Comparison of ENCODE assay signal across 9 cellular contexts in genomic region chr19:17766543-17767131, GRCh38. TPM values are rescaled to one million over a fixed set of nuclear protein-coding genes. Genes with fewer than 3 reads are reported as not detected.
DNase-seq lines count a peak whose midpoint lies in the region; ATAC-seq and TF ChIP-seq lines count a peak whose summit lies in the region.
"Had no signal": no experiment of that assay in that cellular context is flagged by ENCODE, and none has a peak within 500 bp of the region (broad histone marks: within the 10 kb centered on the region; RNA-seq: fewer than 3 reads in every experiment).

No MANE protein-coding gene starts in this region.

- TF ChIP-seq CTCF in mucosa of descending colon (IDR thresholded peaks at IDR 0.05) (peak; percentile 74), vagina (IDR thresholded peaks at IDR 0.05) (peak; percentile 7 to 42 (median 39))

- DNase-seq in GDM1 (lab: John Stamatoyannopoulos, UW) (peak; percentile 64), MV-4-11 (lab: John Stamatoyannopoulos, UW) (peak; percentile 33), T1000 (lab: John Stamatoyannopoulos, UW) (peak; percentile 17), erythroblast (lab: John Stamatoyannopoulos, UW) (peak; percentile 76 to 80), mucosa of descending colon (peak; percentile 95 to 96 (median 96)), vagina (ENCODE audit: extremely low spot score in 2 of 2) (no peak)

- peak; percentile 90 for ATAC-seq in mucosa of descending colon
- no peak for ATAC-seq in GM18502 (IDR thresholded peaks at IDR 0.05; ENCODE audit: poor library complexity, unreplicated experiment)
- no peak for ATAC-seq in HG03520 (IDR thresholded peaks at IDR 0.05; ENCODE audit: unreplicated experiment)
- ATAC-seq: stimulated activated naive CD8-positive, alpha-beta T cell treated with anti-CD3 and anti-CD28 coated beads, Interleukin-15, amount 100 ng/mL, for 72 hours had no signal

- H3K9me3 ChIP-seq in mucosa of descending colon (no peaks in the 10 kb centered on the region), vagina (no peaks in the 10 kb centered on the region)

- TF ChIP-seq POLR2A in erythroblast (IDR thresholded peaks at IDR 0.05; ENCODE audit: low read length) (no peak), vagina (IDR thresholded peaks at IDR 0.05) (no peak)

- no peak overlapping the region for H3K27ac ChIP-seq in vagina

- peaks cover 8% of the 10 kb centered on the region for H3K4me1 ChIP-seq in mucosa of descending colon (ENCODE audit: low read depth)
- H3K4me1 ChIP-seq in vagina = peaks cover 7% of the 10 kb centered on the region

- no peaks in the 10 kb centered on the region for H3K36me3 ChIP-seq in mucosa of descending colon (ENCODE audit: low read depth)
- no peaks in the 10 kb centered on the region for H3K36me3 ChIP-seq in vagina

- no peaks in the 10 kb centered on the region for H3K27me3 ChIP-seq in vagina

- intact Hi-C loops in mucosa of descending colon (cut with DNase I, micrococcal nuclease) (no loop called here), vagina (cut with DNase I) (no loop called here)

- H3K4me3 ChIP-seq in mucosa of descending colon (no peak overlapping the region), vagina (no peak overlapping the region)

RNA-seq across cellular contexts. Expression of gene FCHO1, which starts 15.4 kb away (rescaled TPM):
- 1 to 10 TPM; 3.4 to 4.4 (median 4.2) TPM for total RNA-seq in mucosa of descending colon
- total RNA-seq in vagina = 12.3 TPM

RNA-seq across cellular contexts. Expression of gene B3GNT3, which starts 28.3 kb away (rescaled TPM):
- total RNA-seq in mucosa of descending colon (100 to 1,000 TPM in 2 of 3 donors, 10 to 100 TPM in 1; 77.6 to 205 (median 189) TPM), vagina (1.5 TPM)

RNA-seq across cellular contexts. Expression of gene MAP1S, which starts 47.4 kb away (rescaled TPM):
- total RNA-seq in mucosa of descending colon (10 to 100 TPM; 42.2 to 57.2 (median 44.7) TPM), vagina (30.2 TPM)

RNA-seq across cellular contexts. Expression of gene INSL3, which starts 54.7 kb away (rescaled TPM):
- total RNA-seq in mucosa of descending colon = not detected
- not detected for total RNA-seq in vagina

Comparison
In these comparisons a context has a peak if more than half of its experiments do, and no peak if none do; other contexts are left out.
1. DNase-seq: peak in GDM1 (single experiment), MV-4-11 (single experiment), T1000 (single experiment), erythroblast (2 of 2) and mucosa of descending colon (3 of 3); none in vagina (0 of 2).
2. RNA of gene B3GNT3, which starts 28.3 kb away (total RNA-seq): 77.6 to 205 TPM in mucosa of descending colon; 1.5 TPM in vagina (single experiment); every median in the first group is over 10 times any median in the second.